Comparison of ENCODE assay signal across 1 cellular context in the genomic region with DNA sequence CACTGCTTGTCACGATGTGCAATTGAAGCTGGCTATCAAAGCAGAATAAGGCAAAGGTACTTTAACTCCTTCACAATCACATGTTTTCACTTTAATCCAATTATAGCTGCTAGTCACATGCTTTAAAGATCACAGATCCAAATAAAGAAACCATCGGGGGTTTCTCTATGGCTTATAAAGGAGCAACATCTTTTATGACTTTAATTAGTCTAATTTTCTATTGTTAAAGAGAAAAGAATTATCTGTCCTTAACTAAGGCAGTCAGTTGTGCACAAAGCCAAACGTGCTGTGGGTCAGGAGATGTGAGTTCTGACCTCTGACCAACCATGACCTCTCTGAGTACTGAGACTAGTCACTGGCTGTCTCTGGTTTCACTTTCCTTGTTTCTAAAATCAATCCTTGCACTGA.
TF ChIP-seq lines count a peak whose summit lies in the region.

No MANE protein-coding gene starts in this region.

TF ChIP-seq in GM12878, 131 proteins besides CTCF, POLR2A, EP300 and RAD21 (continued from another document):
- TF ChIP-seq, protein P1, sequence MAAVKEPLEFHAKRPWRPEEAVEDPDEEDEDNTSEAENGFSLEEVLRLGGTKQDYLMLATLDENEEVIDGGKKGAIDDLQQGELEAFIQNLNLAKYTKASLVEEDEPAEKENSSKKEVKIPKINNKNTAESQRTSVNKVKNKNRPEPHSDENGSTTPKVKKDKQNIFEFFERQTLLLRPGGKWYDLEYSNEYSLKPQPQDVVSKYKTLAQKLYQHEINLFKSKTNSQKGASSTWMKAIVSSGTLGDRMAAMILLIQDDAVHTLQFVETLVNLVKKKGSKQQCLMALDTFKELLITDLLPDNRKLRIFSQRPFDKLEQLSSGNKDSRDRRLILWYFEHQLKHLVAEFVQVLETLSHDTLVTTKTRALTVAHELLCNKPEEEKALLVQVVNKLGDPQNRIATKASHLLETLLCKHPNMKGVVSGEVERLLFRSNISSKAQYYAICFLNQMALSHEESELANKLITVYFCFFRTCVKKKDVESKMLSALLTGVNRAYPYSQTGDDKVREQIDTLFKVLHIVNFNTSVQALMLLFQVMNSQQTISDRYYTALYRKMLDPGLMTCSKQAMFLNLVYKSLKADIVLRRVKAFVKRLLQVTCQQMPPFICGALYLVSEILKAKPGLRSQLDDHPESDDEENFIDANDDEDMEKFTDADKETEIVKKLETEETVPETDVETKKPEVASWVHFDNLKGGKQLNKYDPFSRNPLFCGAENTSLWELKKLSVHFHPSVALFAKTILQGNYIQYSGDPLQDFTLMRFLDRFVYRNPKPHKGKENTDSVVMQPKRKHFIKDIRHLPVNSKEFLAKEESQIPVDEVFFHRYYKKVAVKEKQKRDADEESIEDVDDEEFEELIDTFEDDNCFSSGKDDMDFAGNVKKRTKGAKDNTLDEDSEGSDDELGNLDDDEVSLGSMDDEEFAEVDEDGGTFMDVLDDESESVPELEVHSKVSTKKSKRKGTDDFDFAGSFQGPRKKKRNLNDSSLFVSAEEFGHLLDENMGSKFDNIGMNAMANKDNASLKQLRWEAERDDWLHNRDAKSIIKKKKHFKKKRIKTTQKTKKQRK (IDR thresholded peaks at IDR 0.05; ENCODE audit: low read depth, low read length) = no peak
- TF ChIP-seq, protein P2, sequence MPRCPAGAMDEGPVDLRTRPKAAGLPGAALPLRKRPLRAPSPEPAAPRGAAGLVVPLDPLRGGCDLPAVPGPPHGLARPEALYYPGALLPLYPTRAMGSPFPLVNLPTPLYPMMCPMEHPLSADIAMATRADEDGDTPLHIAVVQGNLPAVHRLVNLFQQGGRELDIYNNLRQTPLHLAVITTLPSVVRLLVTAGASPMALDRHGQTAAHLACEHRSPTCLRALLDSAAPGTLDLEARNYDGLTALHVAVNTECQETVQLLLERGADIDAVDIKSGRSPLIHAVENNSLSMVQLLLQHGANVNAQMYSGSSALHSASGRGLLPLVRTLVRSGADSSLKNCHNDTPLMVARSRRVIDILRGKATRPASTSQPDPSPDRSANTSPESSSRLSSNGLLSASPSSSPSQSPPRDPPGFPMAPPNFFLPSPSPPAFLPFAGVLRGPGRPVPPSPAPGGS (IDR thresholded peaks at IDR 0.05; ENCODE audit: borderline replicate concordance, insufficient read depth, low read depth, low read length, poor library complexity, severe bottlenecking) = no peak
- no peak for TF ChIP-seq KDM1A (IDR thresholded peaks at IDR 0.05; ENCODE audit: borderline replicate concordance)
- TF ChIP-seq NBN (IDR thresholded peaks at IDR 0.05) = no peak
- TF ChIP-seq EED (IDR thresholded peaks at IDR 0.05; ENCODE audit: low read depth) = no peak
- no peak for TF ChIP-seq SMAD5 (IDR thresholded peaks at IDR 0.05; ENCODE audit: low read depth)
- no peak for TF ChIP-seq EZH2 (IDR thresholded peaks at IDR 0.05; ENCODE audit: borderline replicate concordance, control insufficient read depth, low read depth, low read length)
- TF ChIP-seq NR2F1 (conservative IDR thresholded peaks at IDR 0.05) = peak; percentile 98
- no peak for TF ChIP-seq SUPT20H (IDR thresholded peaks at IDR 0.05; ENCODE audit: borderline replicate concordance, control insufficient read depth, low read depth, low read length)
- no peak for TF ChIP-seq ZNF24 (IDR thresholded peaks at IDR 0.05)
- 0 out of 2 replicates have a peak, but pooled peaks have one; percentile 32 for TF ChIP-seq RAD51 (IDR thresholded peaks at IDR 0.05)
- TF ChIP-seq, protein P3, sequence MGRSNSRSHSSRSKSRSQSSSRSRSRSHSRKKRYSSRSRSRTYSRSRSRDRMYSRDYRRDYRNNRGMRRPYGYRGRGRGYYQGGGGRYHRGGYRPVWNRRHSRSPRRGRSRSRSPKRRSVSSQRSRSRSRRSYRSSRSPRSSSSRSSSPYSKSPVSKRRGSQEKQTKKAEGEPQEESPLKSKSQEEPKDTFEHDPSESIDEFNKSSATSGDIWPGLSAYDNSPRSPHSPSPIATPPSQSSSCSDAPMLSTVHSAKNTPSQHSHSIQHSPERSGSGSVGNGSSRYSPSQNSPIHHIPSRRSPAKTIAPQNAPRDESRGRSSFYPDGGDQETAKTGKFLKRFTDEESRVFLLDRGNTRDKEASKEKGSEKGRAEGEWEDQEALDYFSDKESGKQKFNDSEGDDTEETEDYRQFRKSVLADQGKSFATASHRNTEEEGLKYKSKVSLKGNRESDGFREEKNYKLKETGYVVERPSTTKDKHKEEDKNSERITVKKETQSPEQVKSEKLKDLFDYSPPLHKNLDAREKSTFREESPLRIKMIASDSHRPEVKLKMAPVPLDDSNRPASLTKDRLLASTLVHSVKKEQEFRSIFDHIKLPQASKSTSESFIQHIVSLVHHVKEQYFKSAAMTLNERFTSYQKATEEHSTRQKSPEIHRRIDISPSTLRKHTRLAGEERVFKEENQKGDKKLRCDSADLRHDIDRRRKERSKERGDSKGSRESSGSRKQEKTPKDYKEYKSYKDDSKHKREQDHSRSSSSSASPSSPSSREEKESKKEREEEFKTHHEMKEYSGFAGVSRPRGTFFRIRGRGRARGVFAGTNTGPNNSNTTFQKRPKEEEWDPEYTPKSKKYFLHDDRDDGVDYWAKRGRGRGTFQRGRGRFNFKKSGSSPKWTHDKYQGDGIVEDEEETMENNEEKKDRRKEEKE (IDR thresholded peaks at IDR 0.05) = no peak
- no peak for TF ChIP-seq SPI1 (IDR thresholded peaks at IDR 0.05; ENCODE audit: borderline replicate concordance, insufficient read depth, low read depth, low read length)
- TF ChIP-seq, protein P4, sequence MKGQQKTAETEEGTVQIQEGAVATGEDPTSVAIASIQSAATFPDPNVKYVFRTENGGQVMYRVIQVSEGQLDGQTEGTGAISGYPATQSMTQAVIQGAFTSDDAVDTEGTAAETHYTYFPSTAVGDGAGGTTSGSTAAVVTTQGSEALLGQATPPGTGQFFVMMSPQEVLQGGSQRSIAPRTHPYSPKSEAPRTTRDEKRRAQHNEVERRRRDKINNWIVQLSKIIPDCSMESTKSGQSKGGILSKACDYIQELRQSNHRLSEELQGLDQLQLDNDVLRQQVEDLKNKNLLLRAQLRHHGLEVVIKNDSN (IDR thresholded peaks at IDR 0.05; ENCODE audit: borderline replicate concordance, extremely low read length, insufficient read depth, low read depth, low read length) = no peak
- TF ChIP-seq, protein P5, sequence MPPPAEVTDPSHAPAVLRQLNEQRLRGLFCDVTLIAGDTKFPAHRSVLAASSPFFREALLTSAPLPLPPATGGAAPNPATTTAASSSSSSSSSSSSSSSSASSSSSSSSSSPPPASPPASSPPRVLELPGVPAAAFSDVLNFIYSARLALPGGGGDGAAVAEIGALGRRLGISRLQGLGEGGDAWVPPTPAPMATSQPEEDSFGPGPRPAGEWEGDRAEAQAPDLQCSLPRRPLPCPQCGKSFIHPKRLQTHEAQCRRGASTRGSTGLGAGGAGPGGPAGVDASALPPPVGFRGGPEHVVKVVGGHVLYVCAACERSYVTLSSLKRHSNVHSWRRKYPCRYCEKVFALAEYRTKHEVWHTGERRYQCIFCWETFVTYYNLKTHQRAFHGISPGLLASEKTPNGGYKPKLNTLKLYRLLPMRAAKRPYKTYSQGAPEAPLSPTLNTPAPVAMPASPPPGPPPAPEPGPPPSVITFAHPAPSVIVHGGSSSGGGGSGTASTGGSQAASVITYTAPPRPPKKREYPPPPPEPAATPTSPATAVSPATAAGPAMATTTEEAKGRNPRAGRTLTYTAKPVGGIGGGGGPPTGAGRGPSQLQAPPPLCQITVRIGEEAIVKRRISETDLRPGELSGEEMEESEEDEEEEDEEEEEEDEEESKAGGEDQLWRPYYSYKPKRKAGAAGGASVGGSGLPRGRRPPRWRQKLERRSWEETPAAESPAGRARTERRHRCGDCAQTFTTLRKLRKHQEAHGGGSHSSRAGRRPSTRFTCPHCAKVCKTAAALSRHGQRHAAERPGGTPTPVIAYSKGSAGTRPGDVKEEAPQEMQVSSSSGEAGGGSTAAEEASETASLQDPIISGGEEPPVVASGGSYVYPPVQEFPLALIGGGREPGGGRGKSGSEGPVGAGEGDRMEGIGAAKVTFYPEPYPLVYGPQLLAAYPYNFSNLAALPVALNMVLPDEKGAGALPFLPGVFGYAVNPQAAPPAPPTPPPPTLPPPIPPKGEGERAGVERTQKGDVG (CRISPR knock-in tag; IDR thresholded peaks at IDR 0.05) = no peak
- 0 out of 2 replicates have a peak, but pooled peaks have one; percentile 11 for TF ChIP-seq ATF7 (IDR thresholded peaks at IDR 0.05; ENCODE audit: low read depth)
- TF ChIP-seq ZNF274 (IDR thresholded peaks at IDR 0.05; ENCODE audit: insufficient read depth, insufficient read length) = no peak
- no peak for TF ChIP-seq SP1 (IDR thresholded peaks at IDR 0.05; ENCODE audit: low read depth, low read length)
- no peak for TF ChIP-seq CHD2 (IDR thresholded peaks at IDR 0.05; ENCODE audit: borderline replicate concordance, low read depth, low read length)
